Comparison of ENCODE assay signal across 1 cellular context in genomic region chr18:37559194-37559593, GRCh38.
TF ChIP-seq lines count a peak whose summit lies in the region.

No MANE protein-coding gene starts in this region.

TF ChIP-seq in GM12878, 131 proteins besides CTCF, POLR2A, EP300 and RAD21 (continued from another document):
- TF ChIP-seq, protein P1, sequence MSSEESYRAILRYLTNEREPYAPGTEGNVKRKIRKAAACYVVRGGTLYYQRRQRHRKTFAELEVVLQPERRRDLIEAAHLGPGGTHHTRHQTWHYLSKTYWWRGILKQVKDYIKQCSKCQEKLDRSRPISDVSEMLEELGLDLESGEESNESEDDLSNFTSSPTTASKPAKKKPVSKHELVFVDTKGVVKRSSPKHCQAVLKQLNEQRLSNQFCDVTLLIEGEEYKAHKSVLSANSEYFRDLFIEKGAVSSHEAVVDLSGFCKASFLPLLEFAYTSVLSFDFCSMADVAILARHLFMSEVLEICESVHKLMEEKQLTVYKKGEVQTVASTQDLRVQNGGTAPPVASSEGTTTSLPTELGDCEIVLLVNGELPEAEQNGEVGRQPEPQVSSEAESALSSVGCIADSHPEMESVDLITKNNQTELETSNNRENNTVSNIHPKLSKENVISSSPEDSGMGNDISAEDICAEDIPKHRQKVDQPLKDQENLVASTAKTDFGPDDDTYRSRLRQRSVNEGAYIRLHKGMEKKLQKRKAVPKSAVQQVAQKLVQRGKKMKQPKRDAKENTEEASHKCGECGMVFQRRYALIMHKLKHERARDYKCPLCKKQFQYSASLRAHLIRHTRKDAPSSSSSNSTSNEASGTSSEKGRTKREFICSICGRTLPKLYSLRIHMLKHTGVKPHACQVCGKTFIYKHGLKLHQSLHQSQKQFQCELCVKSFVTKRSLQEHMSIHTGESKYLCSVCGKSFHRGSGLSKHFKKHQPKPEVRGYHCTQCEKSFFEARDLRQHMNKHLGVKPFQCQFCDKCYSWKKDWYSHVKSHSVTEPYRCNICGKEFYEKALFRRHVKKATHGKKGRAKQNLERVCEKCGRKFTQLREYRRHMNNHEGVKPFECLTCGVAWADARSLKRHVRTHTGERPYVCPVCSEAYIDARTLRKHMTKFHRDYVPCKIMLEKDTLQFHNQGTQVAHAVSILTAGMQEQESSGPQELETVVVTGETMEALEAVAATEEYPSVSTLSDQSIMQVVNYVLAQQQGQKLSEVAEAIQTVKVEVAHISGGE (CRISPR knock-in tag; IDR thresholded peaks at IDR 0.05), result no peak
- TF ChIP-seq, protein P2, sequence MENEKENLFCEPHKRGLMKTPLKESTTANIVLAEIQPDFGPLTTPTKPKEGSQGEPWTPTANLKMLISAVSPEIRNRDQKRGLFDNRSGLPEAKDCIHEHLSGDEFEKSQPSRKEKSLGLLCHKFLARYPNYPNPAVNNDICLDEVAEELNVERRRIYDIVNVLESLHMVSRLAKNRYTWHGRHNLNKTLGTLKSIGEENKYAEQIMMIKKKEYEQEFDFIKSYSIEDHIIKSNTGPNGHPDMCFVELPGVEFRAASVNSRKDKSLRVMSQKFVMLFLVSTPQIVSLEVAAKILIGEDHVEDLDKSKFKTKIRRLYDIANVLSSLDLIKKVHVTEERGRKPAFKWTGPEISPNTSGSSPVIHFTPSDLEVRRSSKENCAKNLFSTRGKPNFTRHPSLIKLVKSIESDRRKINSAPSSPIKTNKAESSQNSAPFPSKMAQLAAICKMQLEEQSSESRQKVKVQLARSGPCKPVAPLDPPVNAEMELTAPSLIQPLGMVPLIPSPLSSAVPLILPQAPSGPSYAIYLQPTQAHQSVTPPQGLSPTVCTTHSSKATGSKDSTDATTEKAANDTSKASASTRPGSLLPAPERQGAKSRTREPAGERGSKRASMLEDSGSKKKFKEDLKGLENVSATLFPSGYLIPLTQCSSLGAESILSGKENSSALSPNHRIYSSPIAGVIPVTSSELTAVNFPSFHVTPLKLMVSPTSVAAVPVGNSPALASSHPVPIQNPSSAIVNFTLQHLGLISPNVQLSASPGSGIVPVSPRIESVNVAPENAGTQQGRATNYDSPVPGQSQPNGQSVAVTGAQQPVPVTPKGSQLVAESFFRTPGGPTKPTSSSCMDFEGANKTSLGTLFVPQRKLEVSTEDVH (IDR thresholded peaks at IDR 0.05; ENCODE audit: low read depth, partially characterized antibody), result no peak
- TF ChIP-seq ZBED1 (IDR thresholded peaks at IDR 0.05; ENCODE audit: borderline replicate concordance), result no peak
- TF ChIP-seq PAX8 (IDR thresholded peaks at IDR 0.05), result no peak
- TF ChIP-seq STAT1 (conservative IDR thresholded peaks at IDR 0.05), result no peak
- TF ChIP-seq USF2 (IDR thresholded peaks at IDR 0.05; ENCODE audit: borderline replicate concordance, low read depth, low read length), result no peak
- TF ChIP-seq FOS (IDR thresholded peaks at IDR 0.05; ENCODE audit: borderline replicate concordance, extremely low read depth, insufficient read length), result no peak
- TF ChIP-seq E2F4 (IDR thresholded peaks at IDR 0.05; ENCODE audit: low read depth, low read length), result no peak
- TF ChIP-seq CREB1 (IDR thresholded peaks at IDR 0.05; ENCODE audit: low read depth), result no peak
- TF ChIP-seq, protein P3, sequence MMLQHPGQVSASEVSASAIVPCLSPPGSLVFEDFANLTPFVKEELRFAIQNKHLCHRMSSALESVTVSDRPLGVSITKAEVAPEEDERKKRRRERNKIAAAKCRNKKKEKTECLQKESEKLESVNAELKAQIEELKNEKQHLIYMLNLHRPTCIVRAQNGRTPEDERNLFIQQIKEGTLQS (IDR thresholded peaks at IDR 0.05; ENCODE audit: borderline replicate concordance, extremely low read depth, low read depth, low read length), result no peak
- TF ChIP-seq HCFC1 (IDR thresholded peaks at IDR 0.05; ENCODE audit: low read length), result no peak
- TF ChIP-seq PBX3 (IDR thresholded peaks at IDR 0.05; ENCODE audit: insufficient replicate concordance, low read depth, low read length), result no peak
- TF ChIP-seq SMAD5 (IDR thresholded peaks at IDR 0.05; ENCODE audit: low read depth), result no peak
- TF ChIP-seq SUPT20H (IDR thresholded peaks at IDR 0.05; ENCODE audit: borderline replicate concordance, control insufficient read depth, low read depth, low read length), result no peak
- no peak for TF ChIP-seq ZNF217 (IDR thresholded peaks at IDR 0.05)
